ENCODE assay signal across 21 cellular contexts in genomic region chr7:114929570-114929969, GRCh38. TPM values are rescaled to one million over a fixed set of nuclear protein-coding genes. Genes with fewer than 3 reads are reported as not detected.
DNase-seq lines count a peak whose midpoint lies in the region; ATAC-seq, FAIRE-seq and TF ChIP-seq lines count a peak whose summit lies in the region.
"Had no signal": no experiment of that assay in that cellular context is flagged by ENCODE, and none has a peak within 500 bp of the region (broad histone marks: within the 10 kb centered on the region; RNA-seq: fewer than 3 reads in every experiment).

No MANE protein-coding gene starts in this region.

- intact Hi-C loops in psoas muscle (cut with DNase I), result no loop called here

- peak; percentile 42 for DNase-seq in COLO829 (ENCODE audit: low spot score)
- DNase-seq in HFF-Myc (ENCODE audit: extremely low read depth, low read depth), result no peak
- DNase-seq in astrocyte (ENCODE audit: low read depth), result no peak
- DNase-seq in psoas muscle, result no peak
- DNase-seq in H54 (ENCODE audit: insufficient read length, low spot score), result no peak
- DNase-seq in NCI-H748 treated with DMSO at 0.1 percent for 48 hours (lab: John Stamatoyannopoulos, UW), result no peak
- DNase-seq in GM20000 (ENCODE audit: low spot score), result no peak
- DNase-seq: activated CD4-positive, alpha-beta T cell treated with anti-CD3 and anti-CD28 coated beads for 1 hour; activated CD8-positive, alpha-beta memory T cell treated with anti-CD3 and anti-CD28 coated beads, Interleukin-2, amount 50 U/mL, for 48 hours; activated naive CD4-positive, alpha-beta T cell treated with anti-CD3 and anti-CD28 coated beads for 36 hours; AML-193; caudate nucleus; DMS79; gastrocnemius medialis; NCI-H2029 treated with DMSO at 0.1 percent for 48 hours; nephron progenitor cell; upper lobe of right lung had no signal

- H3K27ac ChIP-seq in astrocyte (ENCODE audit: low read depth, low read length) (no peak overlapping the region), mesodermal cell (ENCODE audit: low read depth, low read length, severe bottlenecking) (peak overlapping the region; percentile 57), psoas muscle (no peak overlapping the region)
- H3K27ac ChIP-seq: gastrocnemius medialis, RWPE1 had no signal

- no peak for ATAC-seq in psoas muscle
- ATAC-seq: gastrocnemius medialis; stimulated activated memory B cell treated with anti-CD40 and anti-IgM and Interleukin-4, amounts not matched to agents 10 μg/mL and 1 μg/mL and 100 μg/mL, for 72 hours had no signal

- WGBS in mesodermal cell (ENCODE audit: insufficient coverage in 2 of 2), 2 experiments, result 31 to 35% methylated on average over 1 of the region's 1 CpG
- 91 to 93% (median 93%) methylated on average over 1 of the region's 1 CpG for WGBS in psoas muscle, 3 donors

- peaks cover 15% of the 10 kb centered on the region for H3K4me1 ChIP-seq in astrocyte (ENCODE audit: insufficient read depth, low read length)
- peaks cover 11% of the 10 kb centered on the region for H3K4me1 ChIP-seq in mesodermal cell (ENCODE audit: control insufficient read depth, insufficient read depth, low read length, poor library complexity, severe bottlenecking)
- peaks cover 17% of the 10 kb centered on the region for H3K4me1 ChIP-seq in psoas muscle

- H3K27me3 ChIP-seq in astrocyte (ENCODE audit: insufficient read depth, low read length) (no peaks in the 10 kb centered on the region), psoas muscle (ENCODE audit: insufficient read depth in 3 of 3, low read length in 2 of 3) (no peaks in the 10 kb centered on the region)
- H3K27me3 ChIP-seq: gastrocnemius medialis, upper lobe of right lung had no signal

- no peaks in the 10 kb centered on the region for H3K36me3 Mint-ChIP-seq in astrocyte (ENCODE audit: low read depth, unreplicated experiment)

- H3K4me1 Mint-ChIP-seq in astrocyte (ENCODE audit: low read depth, unreplicated experiment), result peaks cover 18% of the 10 kb centered on the region

- H3K27ac Mint-ChIP-seq in astrocyte (ENCODE audit: unreplicated experiment), result no peak overlapping the region
- H3K27ac Mint-ChIP-seq: activated naive CD4-positive, alpha-beta T cell treated with anti-CD3 and anti-CD28 coated beads for 36 hours; nephron progenitor cell; stimulated activated memory B cell treated with anti-CD40 and anti-IgM and Interleukin-4, amounts not matched to agents 10 μg/mL and 1 μg/mL and 100 μg/mL, for 72 hours had no signal

- TF ChIP-seq POLR2A in H54 (IDR thresholded peaks at IDR 0.05; ENCODE audit: low read depth, low read length), result no peak

- no peak overlapping the region for H3K9ac ChIP-seq in astrocyte (ENCODE audit: low read length)

- no peaks in the 10 kb centered on the region for H3K9me3 Mint-ChIP-seq in astrocyte (ENCODE audit: unreplicated experiment)
- H3K9me3 Mint-ChIP-seq: activated naive CD4-positive, alpha-beta T cell treated with anti-CD3 and anti-CD28 coated beads for 36 hours; nephron progenitor cell; stimulated activated memory B cell treated with anti-CD40 and anti-IgM and Interleukin-4, amounts not matched to agents 10 μg/mL and 1 μg/mL and 100 μg/mL, for 72 hours had no signal

- no peaks in the 10 kb centered on the region for H3K27me3 Mint-ChIP-seq in astrocyte (ENCODE audit: low read depth, unreplicated experiment)
- H3K27me3 Mint-ChIP-seq: stimulated activated memory B cell treated with anti-CD40 and anti-IgM and Interleukin-4, amounts not matched to agents 10 μg/mL and 1 μg/mL and 100 μg/mL, for 72 hours had no signal

- no peak overlapping the region for H2AFZ ChIP-seq in astrocyte (ENCODE audit: low read depth, low read length)

- H3K36me3 ChIP-seq in astrocyte (ENCODE audit: insufficient read depth, low read length), result no peaks in the 10 kb centered on the region
- peaks cover 14% of the 10 kb centered on the region for H3K36me3 ChIP-seq in mesodermal cell (ENCODE audit: control insufficient read depth, insufficient read depth, low read length)
- no peaks in the 10 kb centered on the region for H3K36me3 ChIP-seq in psoas muscle (ENCODE audit: insufficient read depth in 1 of 2, low read depth in 1 of 2)
- H3K36me3 ChIP-seq: gastrocnemius medialis, upper lobe of right lung had no signal

- peak; percentile 19 for TF ChIP-seq CTCF in HFF-Myc (IDR thresholded peaks at IDR 0.05; ENCODE audit: low read depth, low read length, missing control alignments)
- no peak for TF ChIP-seq CTCF in astrocyte (IDR thresholded peaks at IDR 0.05; ENCODE audit: insufficient read depth, low read depth, low read length)
- TF ChIP-seq CTCF in psoas muscle (IDR thresholded peaks at IDR 0.05), result no peak
- no peak for TF ChIP-seq CTCF in GM20000 (IDR thresholded peaks at IDR 0.05; ENCODE audit: extremely low read depth, missing control alignments)

- H4K20me1 ChIP-seq in astrocyte (ENCODE audit: insufficient read depth, low read length), result no peaks in the 10 kb centered on the region

- no peak overlapping the region for H3K4me3 Mint-ChIP-seq in astrocyte (ENCODE audit: unreplicated experiment)
- H3K4me3 Mint-ChIP-seq: activated naive CD4-positive, alpha-beta T cell treated with anti-CD3 and anti-CD28 coated beads for 36 hours; nephron progenitor cell; stimulated activated memory B cell treated with anti-CD40 and anti-IgM and Interleukin-4, amounts not matched to agents 10 μg/mL and 1 μg/mL and 100 μg/mL, for 72 hours had no signal

- FAIRE-seq in astrocyte (lab: Jason Lieb, UNC) (no peak), H54 (lab: Jason Lieb, UNC) (no peak)

- H3K4me3 ChIP-seq in HFF-Myc (replicated peaks; ENCODE audit: low read depth, low read length) (no peak overlapping the region), astrocyte (ENCODE audit: insufficient read depth, low read depth, low read length) (no peak overlapping the region), mesodermal cell (ENCODE audit: extremely low read depth, insufficient read depth, low read length, poor library complexity, severe bottlenecking) (no peak overlapping the region), psoas muscle (no peak overlapping the region)
- H3K4me3 ChIP-seq: gastrocnemius medialis, lung, upper lobe of right lung had no signal

- peak overlapping the region; percentile 50 for H3K4me2 ChIP-seq in astrocyte (ENCODE audit: low read length)

- peaks cover 77% of the 10 kb centered on the region for H3K79me2 ChIP-seq in astrocyte (ENCODE audit: insufficient read depth, low read length)

- H3K9me3 ChIP-seq in astrocyte (ENCODE audit: insufficient read depth, low read depth, low read length) (no peaks in the 10 kb centered on the region), mesodermal cell (ENCODE audit: control insufficient read depth, low read length) (no peaks in the 10 kb centered on the region), psoas muscle (no peaks in the 10 kb centered on the region)
- H3K9me3 ChIP-seq: gastrocnemius medialis, upper lobe of right lung had no signal

RNA-seq across cellular contexts. Expression of gene MDFIC, which starts 7.7 kb away (rescaled TPM):
- total RNA-seq in astrocyte (17.7 and 20.3 TPM in 2 replicates), psoas muscle (10 to 100 TPM in 1 of 4 donors, 1 to 10 TPM in 3; 5.5 to 14.6 (median 8.2) TPM)
- polyA plus RNA-seq in mesodermal cell (2013, experiment 1 of 2), result 47.7 TPM
- polyA plus RNA-seq in mesodermal cell (2013, experiment 2 of 2), result 42.0 TPM
- 1 to 10 TPM; 2.7 to 7.1 (median 2.9) TPM for polyA plus RNA-seq in psoas muscle
